ENCODE assay signal across 19 cellular contexts in the genomic region with DNA sequence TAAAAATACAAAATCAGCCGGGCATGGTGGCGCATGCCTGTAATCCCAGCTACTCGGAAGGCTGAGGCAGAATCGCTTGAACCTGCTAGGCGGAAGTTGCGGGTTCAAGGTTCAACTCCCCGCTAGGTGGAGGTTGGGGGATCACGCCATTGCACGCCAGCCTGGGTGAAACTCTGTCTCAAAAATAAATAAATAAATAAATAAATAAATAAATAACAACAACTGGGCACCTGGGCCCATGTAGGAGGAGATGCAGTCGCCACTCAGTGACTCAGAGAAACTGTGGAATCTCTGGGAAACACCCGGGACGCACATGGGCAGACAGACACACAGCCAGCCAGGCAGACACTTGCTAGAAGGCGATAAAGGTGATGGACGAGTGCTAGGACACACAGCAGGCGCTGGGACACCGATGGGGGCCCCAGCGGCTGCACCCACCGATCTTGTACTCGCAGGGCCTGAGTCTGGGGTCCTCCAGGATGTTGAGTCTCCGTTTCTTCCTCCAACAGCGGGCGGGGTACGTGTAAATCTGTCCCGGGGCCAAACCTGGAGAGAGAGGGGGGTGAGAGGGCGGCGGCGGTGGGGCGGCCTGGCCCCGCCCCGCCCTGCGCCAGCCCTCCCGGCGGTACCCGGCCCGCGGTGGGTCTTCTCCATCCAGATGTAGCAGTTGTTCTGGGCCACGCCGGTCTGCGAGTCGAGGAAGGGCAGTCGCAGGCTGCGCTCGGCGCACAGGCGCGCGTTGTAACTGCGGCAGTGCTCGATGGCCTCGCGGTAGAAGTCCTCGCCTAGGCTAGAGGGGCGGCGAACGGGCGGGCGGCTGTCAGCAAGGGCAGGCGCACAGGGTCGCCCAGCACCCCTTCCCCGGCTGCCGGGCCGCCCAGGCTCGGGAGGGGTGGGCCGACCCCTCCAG. TPM values are rescaled to one million over a fixed set of nuclear protein-coding genes. Genes with fewer than 3 reads are reported as not detected.
"Had no signal": no experiment of that assay in that cellular context is flagged by ENCODE, and none has a peak within 500 bp of the region (broad histone marks: within the 10 kb centered on the region; RNA-seq: fewer than 3 reads in every experiment).

No MANE protein-coding gene starts in this region.

- H3K4me1 ChIP-seq: breast epithelium, foreskin keratinocyte, prostate gland had no signal

- H3K27ac ChIP-seq: breast epithelium, esophagus squamous epithelium, foreskin keratinocyte, prostate gland, spleen had no signal

- H3K4me3 Mint-ChIP-seq: activated CD8-positive, alpha-beta memory T cell treated with anti-CD3 and anti-CD28 coated beads, Interleukin-2, amount 10 ng/mL, durations not matched to agents 7 days and 5 days; activated T-cell treated with anti-CD3 and anti-CD28 coated beads, Interleukin-2, amount 50 U/mL, for 4 hours had no signal

- H3K36me3 ChIP-seq: breast epithelium, esophagus squamous epithelium, prostate gland, spleen had no signal

- H3K9me3 Mint-ChIP-seq: activated T-cell treated with anti-CD3 and anti-CD28 coated beads, Interleukin-2, amount 50 U/mL, for 4 hours; type B pancreatic cell had no signal

- DNase-seq: activated CD4-positive, alpha-beta T cell treated with anti-CD3 and anti-CD28 coated beads for 1 hour; activated CD4-positive, alpha-beta T cell treated with anti-CD3 and anti-CD28 coated beads, Interleukin-2, amount 50 U/mL, for 48 hours; activated CD8-positive, alpha-beta memory T cell treated with anti-CD3 and anti-CD28 coated beads, Interleukin-2, amount 10 ng/mL, durations not matched to agents 7 days and 5 days; activated effector memory CD4-positive, alpha-beta T cell treated with anti-CD3 and anti-CD28 coated beads, Interleukin-2, amount 50 U/mL, for 16 hours; activated T-cell treated with anti-CD3 and anti-CD28 coated beads, Interleukin-2, amount 50 U/mL, for 4 hours; esophagus squamous epithelium; left ventricle myocardium superior; nucleus accumbens; spleen; stimulated activated CD4-positive, alpha-beta T cell treated with anti-CD3 and anti-CD28 coated beads, Interleukin-1b, Interleukin-23, amount 100 ng/mL, for 48 hours; stimulated activated naive CD4-positive, alpha-beta T cell treated with Interleukin-2 at 50 U/mL for 16 hours; T-helper 9 cell had no signal

- H3K9me3 ChIP-seq: breast epithelium, esophagus squamous epithelium, prostate gland, spleen had no signal

- H3K36me3 Mint-ChIP-seq: activated CD8-positive, alpha-beta memory T cell treated with anti-CD3 and anti-CD28 coated beads, Interleukin-2, amount 10 ng/mL, durations not matched to agents 7 days and 5 days; activated naive CD8-positive, alpha-beta T cell had no signal

- H3K27me3 ChIP-seq: foreskin keratinocyte had no signal

- ATAC-seq: activated CD8-positive, alpha-beta memory T cell treated with anti-CD3 and anti-CD28 coated beads, Interleukin-2, amount 10 ng/mL, durations not matched to agents 7 days and 5 days; activated T-cell treated with anti-CD3 and anti-CD28 coated beads, Interleukin-2, amount 50 U/mL, for 4 hours; foreskin keratinocyte; left ventricle myocardium superior; sciatic nerve had no signal

- H3K4me3 ChIP-seq: breast epithelium, esophagus squamous epithelium, prostate gland, spleen had no signal

- H3K27ac Mint-ChIP-seq: activated CD8-positive, alpha-beta memory T cell treated with anti-CD3 and anti-CD28 coated beads, Interleukin-2, amount 10 ng/mL, durations not matched to agents 7 days and 5 days; activated naive CD8-positive, alpha-beta T cell had no signal

RNA-seq across cellular contexts. Expression of gene DPF1, which starts 1.8 kb away (rescaled TPM):
- total RNA-seq: breast epithelium, sciatic nerve, spleen had no signal

RNA-seq across cellular contexts. Expression of gene PPP1R14A, which starts 34.0 kb away (rescaled TPM):
- total RNA-seq: activated CD8-positive, alpha-beta memory T cell treated with anti-CD3 and anti-CD28 coated beads, Interleukin-2, amount 10 ng/mL, durations not matched to agents 7 days and 5 days; myocyte had no signal
